Comparison of ENCODE assay signal across 10 cellular contexts in genomic region chr2:33291278-33292013, GRCh38.
DNase-seq lines count a peak whose midpoint lies in the region; TF ChIP-seq lines count a peak whose summit lies in the region.
"Had no signal": no experiment of that assay in that cellular context is flagged by ENCODE, and none has a peak within 500 bp of the region (broad histone marks: within the 10 kb centered on the region; RNA-seq: fewer than 3 reads in every experiment).

No MANE protein-coding gene starts in this region.

- H3K9me3 ChIP-seq in liver (ENCODE audit: control insufficient read depth in 4 of 4, low read length in 3 of 4) = no peaks in the 10 kb centered on the region
- H3K9me3 ChIP-seq in uterus = no peaks in the 10 kb centered on the region

- peaks cover 61% of the 10 kb centered on the region for H3K36me3 ChIP-seq in brain microvascular endothelial cell (replicated peaks)
- H3K36me3 ChIP-seq in liver (ENCODE audit: control insufficient read depth in 4 of 4, insufficient read depth in 3 of 4, low read depth in 1 of 4, low read length in 3 of 4) = no peaks in the 10 kb centered on the region
- H3K36me3 ChIP-seq in uterus = no peaks in the 10 kb centered on the region
- no peaks in the 10 kb centered on the region for H3K36me3 ChIP-seq in H7 (replicated peaks; ENCODE audit: control insufficient read depth, insufficient read depth, low read length)
- H3K36me3 ChIP-seq: neural progenitor cell had no signal

- H3K27ac ChIP-seq in brain microvascular endothelial cell (peak overlapping the region; percentile 87), liver (ENCODE audit: low read depth in 1 of 2, low read length in 2 of 2) (peak overlapping the region; percentile 19 to 56), uterus (peak overlapping the region; percentile 31 to 74)
- H3K27ac ChIP-seq: neural progenitor cell had no signal

- peak overlapping the region in 1 of 2 donors; percentile 44 for H3K9ac ChIP-seq in liver (ENCODE audit: low read depth in 1 of 2, low read length in 2 of 2)
- H3K9ac ChIP-seq: neural progenitor cell had no signal

- 32% methylated on average over 7 of the region's 7 CpGs for WGBS in liver

- in situ Hi-C loops in brain microvascular endothelial cell (cut with HindIII; ENCODE audit: low pct_ligation_motif_present, low sequenced_read_pairs) = no loop called here

- intact Hi-C loops in uterus (cut with DNase I; ENCODE audit: low total_unique reads) = no loop called here

- no peak for TF ChIP-seq POLR2A in uterus (IDR thresholded peaks at IDR 0.05)

- DNase-seq in NCI-H345 (lab: John Stamatoyannopoulos, UW) (peak; percentile 39), NCI-H345 treated with DMSO at 0.1 percent for 48 hours (lab: John Stamatoyannopoulos, UW; ENCODE audit: unreplicated experiment) (no peak), brain microvascular endothelial cell (peak; percentile 78), uterus (no peak), H7 (no peak), T-helper 9 cell (no peak), amniotic stem cell (lab: John Stamatoyannopoulos, UW) (no peak)
- DNase-seq: CD4-positive, CD25-positive, alpha-beta regulatory T cell had no signal

- H3K27me3 ChIP-seq in brain microvascular endothelial cell (replicated peaks) (no peaks in the 10 kb centered on the region), liver (ENCODE audit: control insufficient read depth in 4 of 4, insufficient read depth in 4 of 4, low read length in 3 of 4) (no peaks in the 10 kb centered on the region), uterus (no peaks in the 10 kb centered on the region), H7 (ENCODE audit: control insufficient read depth, insufficient read depth, low read length) (no peaks in the 10 kb centered on the region)
- H3K27me3 ChIP-seq: neural progenitor cell had no signal

- peak overlapping the region; percentile 10 for H3K4me3 ChIP-seq in brain microvascular endothelial cell (ENCODE audit: low read depth, low read length)
- peak overlapping the region in 2 of 3 donors; percentile 55 to 58 for H3K4me3 ChIP-seq in liver (ENCODE audit: low read depth in 1 of 3, low read length in 3 of 3)
- H3K4me3 ChIP-seq in uterus = no peak overlapping the region
- H3K4me3 ChIP-seq in H7 (ENCODE audit: insufficient read depth, low read depth, low read length) = no peak overlapping the region
- H3K4me3 ChIP-seq: neural progenitor cell had no signal

- TF ChIP-seq RAD21 in liver (IDR thresholded peaks at IDR 0.05) = peak; percentile 34 to 42

- H3K4me1 ChIP-seq in liver (ENCODE audit: control insufficient read depth in 4 of 4, insufficient read depth in 4 of 4, low read length in 3 of 4) (peaks cover 0 to 16% (median 12%) of the 10 kb centered on the region in 4 donors), uterus (no peaks in the 10 kb centered on the region)
- H3K4me1 ChIP-seq: neural progenitor cell had no signal

- no peak for TF ChIP-seq CTCF in brain microvascular endothelial cell (IDR thresholded peaks at IDR 0.05; ENCODE audit: low read depth, low read length, missing control alignments)
- TF ChIP-seq CTCF in liver (IDR thresholded peaks at IDR 0.05; ENCODE audit: low read depth, low read length, missing input control) = no peak
- no peak for TF ChIP-seq CTCF in uterus (IDR thresholded peaks at IDR 0.05)

TF ChIP-seq in liver, 16 proteins besides CTCF, POLR2A, EP300 and RAD21:
- TF ChIP-seq REST (IDR thresholded peaks at IDR 0.05) (peak; percentile 72), SP1 (IDR thresholded peaks at IDR 0.05) (peak; percentile 39), YY1 (IDR thresholded peaks at IDR 0.05) (peak; percentile 28), NR2F2 (IDR thresholded peaks at IDR 0.05) (peak; percentile 61), FOXA2 (IDR thresholded peaks at IDR 0.05) (peak; percentile 98), RXRA (IDR thresholded peaks at IDR 0.05) (peak; percentile 27 to 61), ZBTB33 (IDR thresholded peaks at IDR 0.05) (no peak), MAX (IDR thresholded peaks at IDR 0.05) (no peak), JUND (IDR thresholded peaks at IDR 0.05) (peak; percentile 25 to 58), ATF3 (IDR thresholded peaks at IDR 0.05) (no peak), FOXA1 (IDR thresholded peaks at IDR 0.05) (peak; percentile 96), HNF4A (conservative IDR thresholded peaks at IDR 0.05) (peak; percentile 33 to 45)

Comparison
In these comparisons a context has a peak if more than half of its experiments do, and no peak if none do; other contexts are left out.
1. DNase-seq: peak in NCI-H345 (single experiment) and brain microvascular endothelial cell (single experiment); none in NCI-H345 treated with DMSO at 0.1 percent for 48 hours (single experiment), uterus (0 of 2), H7 (single experiment), T-helper 9 cell (single experiment) and amniotic stem cell (single experiment).
2. H3K4me3 ChIP-seq: peak in brain microvascular endothelial cell (single experiment) and liver (2 of 3); none in uterus (0 of 2) and H7 (single experiment).
3. Peak in every context shown above with its lines, with median percentiles within 50 percentile points of each other: H3K27ac ChIP-seq.